ENCODE assay signal across 20 cellular contexts in the genomic region with DNA sequence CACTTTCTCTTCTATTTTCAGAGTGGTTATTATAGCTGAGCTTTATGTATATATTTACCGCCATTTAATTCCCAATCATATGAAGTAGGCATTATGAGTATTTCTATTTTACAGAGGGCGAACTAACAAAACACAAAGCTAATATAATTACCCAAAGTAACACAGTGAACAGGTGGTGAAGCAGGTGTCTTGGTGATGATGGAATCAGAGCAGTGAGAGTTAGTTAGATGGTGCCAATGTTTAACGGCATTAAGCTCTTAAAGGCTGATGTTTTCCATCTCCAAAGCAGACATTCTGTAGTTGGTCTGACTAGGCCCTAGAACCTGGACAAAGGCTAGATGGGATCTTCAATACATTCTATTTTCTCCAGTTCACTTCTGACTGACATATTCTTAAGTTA.
DNase-seq lines count a peak whose midpoint lies in the region; ATAC-seq and TF ChIP-seq lines count a peak whose summit lies in the region.
"Had no signal": no experiment of that assay in that cellular context is flagged by ENCODE, and none has a peak within 500 bp of the region (broad histone marks: within the 10 kb centered on the region; RNA-seq: fewer than 3 reads in every experiment).

No MANE protein-coding gene starts in this region.

- no peak for TF ChIP-seq CTCF in hepatocyte (IDR thresholded peaks at IDR 0.05; ENCODE audit: poor library complexity)

- no peaks in the 10 kb centered on the region for H3K9me2 ChIP-seq in hepatocyte (replicated peaks; ENCODE audit: insufficient read depth)

- no peak overlapping the region for H3K4me3 ChIP-seq in hepatocyte
- H3K4me3 ChIP-seq: GM12878, PC-9, SK-N-MC had no signal

- no peaks in the 10 kb centered on the region for H3K4me1 ChIP-seq in hepatocyte (ENCODE audit: insufficient read depth)
- H3K4me1 ChIP-seq: BE2C had no signal

- no peak overlapping the region for H3K4me2 ChIP-seq in hepatocyte
- H3K4me2 ChIP-seq: PC-9 had no signal

- no peaks in the 10 kb centered on the region for H3K27me3 ChIP-seq in hepatocyte
- H3K27me3 ChIP-seq: BE2C had no signal

- H2AFZ ChIP-seq in hepatocyte, result no peak overlapping the region
- H2AFZ ChIP-seq: PC-9 had no signal

- no peak for ATAC-seq in activated CD4-positive, CD25-positive, alpha-beta regulatory T cell treated with anti-CD3 and anti-CD28 coated beads, Interleukin-2, amount 50 U/mL, for 24 hours
- no peak for ATAC-seq in HG03460 (IDR thresholded peaks at IDR 0.05; ENCODE audit: unreplicated experiment)
- ATAC-seq: GM12878 had no signal

- no peak overlapping the region for H3K27ac ChIP-seq in hepatocyte
- H3K27ac ChIP-seq: PC-9, SK-N-MC had no signal

- WGBS in hepatocyte (ENCODE audit: low lambda C conversion rate, missing lambda C conversion rate), result 95% methylated on average over 3 of the region's 3 CpGs

- H4K20me1 ChIP-seq in hepatocyte (ENCODE audit: insufficient read depth, poor library complexity, severe bottlenecking), result no peaks in the 10 kb centered on the region

- in situ Hi-C loops in G401 (cut with HindIII; ENCODE audit: low sequenced_read_pairs), result no loop called here

- no peaks in the 10 kb centered on the region for H3K9me3 ChIP-seq in hepatocyte (ENCODE audit: low read depth)
- H3K9me3 ChIP-seq: BE2C had no signal

- H3K36me3 ChIP-seq in hepatocyte (replicated peaks; ENCODE audit: insufficient read depth, low read depth), result no peaks in the 10 kb centered on the region
- H3K36me3 ChIP-seq: BE2C had no signal

- DNase-seq in G401 (ENCODE audit: low spot score) (peak; percentile 90), NCI-H1105 treated with DMSO at 0.1 percent for 48 hours (lab: John Stamatoyannopoulos, UW) (peak; percentile 73), NCI-H524 (lab: John Stamatoyannopoulos, UW) (peak; percentile 12 to 56), SK-N-DZ (ENCODE audit: low spot score) (peak; percentile 38), hepatocyte (ENCODE audit: low spot score) (no peak)
- DNase-seq: BE2C, DMS79 treated with DMSO at 0.1 percent for 48 hours, H9, HFFc6, NCI-H2029 treated with DMSO at 0.1 percent for 48 hours, NCI-H446, PC-9, RPMI8226, SHP77, SW 1271, T-helper 2 cell had no signal

- no peaks in the 10 kb centered on the region for H3K79me2 ChIP-seq in hepatocyte
